20 cellular contexts compared by ENCODE assay signal in genomic region chr6:92977018-92977417, GRCh38.
DNase-seq lines count a peak whose midpoint lies in the region; ATAC-seq, FAIRE-seq and TF ChIP-seq lines count a peak whose summit lies in the region.
"Had no signal": no experiment of that assay in that cellular context is flagged by ENCODE, and none has a peak within 500 bp of the region (broad histone marks: within the 10 kb centered on the region; RNA-seq: fewer than 3 reads in every experiment).

No MANE protein-coding gene starts in this region.

- no peaks in the 10 kb centered on the region for H3F3A ChIP-seq in GM23338 (replicated peaks; ENCODE audit: low read depth)

- H3K79me2 ChIP-seq in GM23338 (replicated peaks; ENCODE audit: insufficient read depth): no peaks in the 10 kb centered on the region

- no peak for FAIRE-seq in frontal cortex (lab: Jason Lieb, UNC)

- no peaks in the 10 kb centered on the region for H3K27me3 ChIP-seq in GM23338 (ENCODE audit: insufficient read depth)

- no peaks in the 10 kb centered on the region for H3K4me1 Mint-ChIP-seq in GM23338

- H3K27me3 Mint-ChIP-seq in GM23338 (ENCODE audit: insufficient read depth, low read depth, poor library complexity): peaks cover 2% of the 10 kb centered on the region

- DNase-seq in HT-29 (ENCODE audit: low spot score): peak; percentile 45
- DNase-seq in renal cortical epithelial cell (ENCODE audit: low read depth): peak; percentile 75
- no peak for DNase-seq in GM23338 (ENCODE audit: low spot score)
- no peak for DNase-seq in T-helper 2 cell
- no peak for DNase-seq in frontal cortex (ENCODE audit: low spot score in 2 of 2)
- DNase-seq: AML-193, DND-41, GOT3, NCI-H1105, NCI-H2081 treated with DMSO at 0.1 percent for 48 hours, NCI-H510A, NCI-H82, OCI-M1, SHP77 treated with DMSO at 0.1 percent for 48 hours, SK-N-SH, T-helper 9 cell had no signal

- H3K4me3 Mint-ChIP-seq in GM23338: no peak overlapping the region

- no peak overlapping the region for H3K27ac Mint-ChIP-seq in GM23338

- H3K27ac ChIP-seq in GM23338 (ENCODE audit: low read depth): no peak overlapping the region
- H3K27ac ChIP-seq: C4-2B had no signal

- no peaks in the 10 kb centered on the region for H3K36me3 ChIP-seq in GM23338 (ENCODE audit: insufficient read depth)

- no peak overlapping the region for H3K4me2 ChIP-seq in GM23338
- H3K4me2 ChIP-seq: SK-N-SH had no signal

- no peaks in the 10 kb centered on the region for H4K20me1 ChIP-seq in GM23338 (replicated peaks; ENCODE audit: insufficient read depth)

- H3K4me1 ChIP-seq in GM23338 (ENCODE audit: insufficient read depth): no peaks in the 10 kb centered on the region

- H3K9me3 Mint-ChIP-seq in GM23338: no peaks in the 10 kb centered on the region

- peaks cover 5% of the 10 kb centered on the region; the same call in 1 of the 2 replicates for H3K9me2 ChIP-seq in GM23338 (ENCODE audit: insufficient read depth)
- H3K9me2 ChIP-seq: SK-N-SH had no signal

- H3K36me3 Mint-ChIP-seq in GM23338 (ENCODE audit: low read depth): no peaks in the 10 kb centered on the region

- no peak overlapping the region for H2AFZ ChIP-seq in GM23338

- ATAC-seq in GM18907 (IDR thresholded peaks at IDR 0.05; ENCODE audit: unreplicated experiment) (peak; percentile 78), HG02981 (IDR thresholded peaks at IDR 0.05; ENCODE audit: unreplicated experiment) (peak; percentile 72), GM23338 (no peak)
- ATAC-seq: HCT116 had no signal

- no peak for TF ChIP-seq CTCF in GM23338 (conservative IDR thresholded peaks at IDR 0.05; ENCODE audit: low read depth in 2 of 2)

- H3K4me3 ChIP-seq in GM23338: no peak overlapping the region

TF ChIP-seq in GM23338, 12 proteins besides CTCF, POLR2A, EP300 and RAD21:
- TF ChIP-seq ETS1 (IDR thresholded peaks at IDR 0.05) (no peak), JUNB (IDR thresholded peaks at IDR 0.05; ENCODE audit: unreplicated experiment) (no peak), REST (IDR thresholded peaks at IDR 0.05; ENCODE audit: unreplicated experiment) (no peak), EZH2phosphoT487 (IDR thresholded peaks at IDR 0.05; ENCODE audit: unreplicated experiment) (no peak), ZNF331 (CRISPR knock-in tag; IDR thresholded peaks at IDR 0.05; ENCODE audit: low read depth) (no peak), POLR2AphosphoS5 (IDR thresholded peaks at IDR 0.05; ENCODE audit: low read depth) (no peak), ZNF114 (CRISPR knock-in tag; IDR thresholded peaks at IDR 0.05) (no peak), STAT1 (IDR thresholded peaks at IDR 0.05; ENCODE audit: unreplicated experiment) (no peak), EZH2 (IDR thresholded peaks at IDR 0.05; ENCODE audit: low read depth, unreplicated experiment) (no peak)

Comparison
In these comparisons a context has a peak if more than half of its experiments do, and no peak if none do; other contexts are left out.
1. DNase-seq: peak in HT-29 (single experiment) and renal cortical epithelial cell (single experiment); none in GM23338 (single experiment), T-helper 2 cell (0 of 5) and frontal cortex (0 of 2).